ENCODE assay signal across 7 cellular contexts in the genomic region with DNA sequence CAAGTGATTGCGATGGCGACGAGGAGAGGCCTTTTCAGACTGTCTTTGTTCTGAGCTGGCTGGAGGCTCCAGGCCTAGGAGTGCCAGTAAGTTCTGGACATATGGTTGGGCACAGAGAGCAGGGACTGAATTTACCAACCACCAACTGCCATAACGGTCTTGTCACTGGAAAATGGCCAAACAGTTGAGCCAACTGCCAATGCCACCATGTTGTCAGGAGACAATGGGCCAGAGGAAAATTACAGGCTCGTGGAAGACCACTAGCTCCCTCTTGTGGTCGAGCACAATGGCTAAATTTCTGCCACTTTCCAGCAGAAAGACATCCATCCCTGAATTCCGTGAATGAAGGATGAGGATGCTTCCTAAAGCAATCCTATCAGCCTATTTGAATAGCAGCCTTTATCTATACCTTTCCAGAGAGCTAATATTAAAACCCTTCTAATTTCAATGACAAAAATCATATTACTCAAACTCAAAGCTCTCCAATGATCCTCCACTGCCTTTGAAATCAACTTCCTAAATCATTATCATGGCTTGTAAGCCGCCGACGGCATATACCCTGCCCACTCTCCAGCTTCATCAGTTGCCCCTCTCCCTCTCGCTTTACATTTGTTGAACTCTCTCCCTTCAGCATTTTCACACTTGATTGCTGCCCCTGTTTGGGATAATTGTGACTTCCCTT.
DNase-seq lines count a peak whose midpoint lies in the region; ATAC-seq and TF ChIP-seq lines count a peak whose summit lies in the region.

No MANE protein-coding gene starts in this region.

- H3K27me3 Mint-ChIP-seq in type B pancreatic cell = no peaks in the 10 kb centered on the region

- peak; percentile 76 for TF ChIP-seq CTCF in type B pancreatic cell (conservative IDR thresholded peaks at IDR 0.05)

- no peaks in the 10 kb centered on the region for H3K36me3 Mint-ChIP-seq in type B pancreatic cell

- peak; percentile 15 for DNase-seq in GDM1 (lab: John Stamatoyannopoulos, UW)
- DNase-seq in M059J (ENCODE audit: low read depth) = peak; percentile 77
- DNase-seq in T1000 (lab: John Stamatoyannopoulos, UW) = peak; percentile 20
- peak; percentile 75 to 77 for DNase-seq in dermis microvascular lymphatic vessel endothelial cell (ENCODE audit: low read depth in 2 of 2)
- peak; percentile 74 to 88 for DNase-seq in lung microvascular endothelial cell (ENCODE audit: low read depth in 2 of 2)
- DNase-seq in type B pancreatic cell (ENCODE audit: extremely low spot score, unreplicated experiment) = no peak

- H3K27ac Mint-ChIP-seq in type B pancreatic cell = no peak overlapping the region

- H3K4me3 Mint-ChIP-seq in type B pancreatic cell = no peak overlapping the region

- H3K9me3 Mint-ChIP-seq in type B pancreatic cell = peaks cover 4% of the 10 kb centered on the region

- peaks cover 11% of the 10 kb centered on the region for H3K4me1 Mint-ChIP-seq in type B pancreatic cell (ENCODE audit: unreplicated experiment)

- no peak for ATAC-seq in GM21515 (IDR thresholded peaks at IDR 0.05; ENCODE audit: unreplicated experiment)
